8 cellular contexts compared by ENCODE assay signal in the genomic region with DNA sequence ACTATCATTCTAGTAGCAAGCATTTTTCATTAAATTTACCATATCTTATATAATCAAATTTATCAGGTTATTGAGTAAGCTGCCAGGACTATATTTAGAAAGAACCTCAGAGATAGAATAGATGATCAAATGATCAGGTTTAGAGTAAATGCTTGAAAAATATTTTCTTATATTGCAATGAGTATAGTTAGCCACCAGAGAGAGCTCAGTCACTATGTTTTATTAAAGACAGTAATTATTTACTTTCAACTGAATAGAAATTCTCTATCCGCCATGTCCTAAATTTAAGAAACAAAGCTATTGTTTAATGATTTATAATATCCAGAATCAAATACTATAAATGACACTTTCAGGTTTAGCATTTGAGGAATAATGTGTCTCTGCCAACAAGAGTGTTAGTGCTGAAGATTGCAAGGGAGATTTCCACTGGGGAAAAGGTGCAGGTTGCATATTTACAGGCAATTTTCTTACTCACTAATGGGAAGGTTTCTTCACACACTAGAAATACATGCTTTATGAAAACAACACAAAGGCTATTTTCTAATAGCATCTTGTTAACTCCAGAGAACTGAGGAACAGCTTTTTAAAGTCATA.
A peak's percentile ranks its signal among the peaks of the same experiment; 100 is the strongest.
DNase-seq lines count a peak whose midpoint lies in the region; ATAC-seq, FAIRE-seq and TF ChIP-seq lines count a peak whose summit lies in the region.

No MANE protein-coding gene starts in this region.

- H3K4me1 Mint-ChIP-seq in stimulated activated memory B cell treated with anti-CD40 and anti-IgM and Interleukin-4, amounts not matched to agents 10 μg/mL and 1 μg/mL and 100 μg/mL, for 72 hours, result peaks cover 7% of the 10 kb centered on the region

- peaks cover 0 to 8% (median 0%) of the 10 kb centered on the region in 3 donors for H3K4me1 ChIP-seq in pancreas

- 6 to 7% methylated on average over 1 of the region's 1 CpG for WGBS in pancreas, 2 donors

- ATAC-seq in Right ventricle myocardium superior (ENCODE audit: poor library complexity) (peak; percentile 81), Right ventricle myocardium inferior (no peak), pancreas (peak; percentile 69 to 86 (median 85)), HG03095 (IDR thresholded peaks at IDR 0.05; ENCODE audit: unreplicated experiment) (no peak)
- no peak for ATAC-seq in stimulated activated memory B cell treated with anti-CD40 and anti-IgM and Interleukin-4, amounts not matched to agents 10 μg/mL and 1 μg/mL and 100 μg/mL, for 72 hours

- H3K4me3 Mint-ChIP-seq in stimulated activated memory B cell treated with anti-CD40 and anti-IgM and Interleukin-4, amounts not matched to agents 10 μg/mL and 1 μg/mL and 100 μg/mL, for 72 hours, result no peak overlapping the region

- no peak overlapping the region for H3K27ac ChIP-seq in pancreas

- no peaks in the 10 kb centered on the region for H3K27me3 ChIP-seq in pancreas

- peak in 3 of 4 donors; percentile 23 to 43 (median 30) for TF ChIP-seq CTCF in pancreas (IDR thresholded peaks at IDR 0.05)

- H3K27me3 Mint-ChIP-seq in stimulated activated memory B cell treated with anti-CD40 and anti-IgM and Interleukin-4, amounts not matched to agents 10 μg/mL and 1 μg/mL and 100 μg/mL, for 72 hours, result no peaks in the 10 kb centered on the region

- H3K9me3 Mint-ChIP-seq in stimulated activated memory B cell treated with anti-CD40 and anti-IgM and Interleukin-4, amounts not matched to agents 10 μg/mL and 1 μg/mL and 100 μg/mL, for 72 hours, result no peaks in the 10 kb centered on the region

- intact Hi-C loops in Right ventricle myocardium superior (cut with DNase I) (loop anchor here (5.0 kb wide), 1 partner anchor 299 kb away; no protein-coding TSS in a partner anchor), Right ventricle myocardium inferior (cut with DNase I) (loop anchor here (1.0 to 10.0 kb wide), 2 partner anchors 298 to 587 kb away; no protein-coding TSS in a partner anchor), pancreas (cut with DNase I) (no loop called here)

- no peak overlapping the region for H3K4me3 ChIP-seq in pancreas

- H3K27ac Mint-ChIP-seq in stimulated activated memory B cell treated with anti-CD40 and anti-IgM and Interleukin-4, amounts not matched to agents 10 μg/mL and 1 μg/mL and 100 μg/mL, for 72 hours, result no peak overlapping the region

- DNase-seq in Right ventricle myocardium superior (no peak), Right ventricle myocardium inferior (ENCODE audit: missing footprints) (no peak), NCI-H2227 treated with DMSO at 0.1 percent for 48 hours (lab: John Stamatoyannopoulos, UW) (peak; percentile 39), cerebellar cortex (ENCODE audit: low spot score) (peak; percentile 34), pancreas (no peak)
- DNase-seq in activated naive CD4-positive, alpha-beta T cell (lab: John Stamatoyannopoulos, UW), result no peak

- H3K36me3 ChIP-seq in pancreas, result no peaks in the 10 kb centered on the region

- H3K9me3 ChIP-seq in pancreas, result no peaks in the 10 kb centered on the region

- no peaks in the 10 kb centered on the region for H3K36me3 Mint-ChIP-seq in stimulated activated memory B cell treated with anti-CD40 and anti-IgM and Interleukin-4, amounts not matched to agents 10 μg/mL and 1 μg/mL and 100 μg/mL, for 72 hours

- FAIRE-seq in pancreas (lab: Jason Lieb, UNC), result peak; percentile 94

Comparison
In these comparisons a context has a peak if more than half of its experiments do, and no peak if none do; other contexts are left out.
1. ATAC-seq: peak in Right ventricle myocardium superior (single experiment) and pancreas (4 of 4); none in Right ventricle myocardium inferior (single experiment), stimulated activated memory B cell treated with anti-CD40 and anti-IgM and Interleukin-4, amounts not matched to agents 10 μg/mL and 1 μg/mL and 100 μg/mL, for 72 hours (single experiment) and HG03095 (single experiment).
2. DNase-seq: peak in NCI-H2227 treated with DMSO at 0.1 percent for 48 hours (single experiment) and cerebellar cortex (single experiment); none in Right ventricle myocardium superior (single experiment), Right ventricle myocardium inferior (single experiment), pancreas (0 of 6) and activated naive CD4-positive, alpha-beta T cell (0 of 4).
3. intact Hi-C loops: an anchor here in Right ventricle myocardium superior (5.0 kb wide) and Right ventricle myocardium inferior (1.0 to 10.0 kb wide); none called in pancreas.